In genomic region chr2:237122214-237122666, GRCh38 we compare ENCODE assay signal across 8 cellular contexts. TPM values are rescaled to one million over a fixed set of nuclear protein-coding genes. Genes with fewer than 3 reads are reported as not detected.
DNase-seq lines count a peak whose midpoint lies in the region; ATAC-seq and TF ChIP-seq lines count a peak whose summit lies in the region.

No MANE protein-coding gene starts in this region.

- POLR2A ChIA-PET in CD4-positive, alpha-beta T cell (lab: Charles Lee), result no interaction called here

- no peaks in the 10 kb centered on the region for H3K27me3 Mint-ChIP-seq in CD4-positive, alpha-beta T cell

- H3K9me3 ChIP-seq in CD4-positive, alpha-beta T cell (ENCODE audit: control insufficient read depth, low read length), result no peaks in the 10 kb centered on the region
- H3K9me3 ChIP-seq in ovary, result no peaks in the 10 kb centered on the region

- no peaks in the 10 kb centered on the region for H3K36me3 Mint-ChIP-seq in CD4-positive, alpha-beta T cell (ENCODE audit: low read depth)

- no peaks in the 10 kb centered on the region for H3K36me3 ChIP-seq in ovary

- 64 to 69% (median 68%) methylated on average over 8 of the region's 8 CpGs for WGBS in ovary, 3 donors

- ATAC-seq in CD4-positive, alpha-beta T cell (ENCODE audit: poor library complexity), result peak; percentile 52
- no peak for ATAC-seq in GM18505 (IDR thresholded peaks at IDR 0.05; ENCODE audit: unreplicated experiment)

- no peaks in the 10 kb centered on the region for H3K27me3 ChIP-seq in CD4-positive, alpha-beta T cell (ENCODE audit: control insufficient read depth, insufficient read depth, low read length)
- no peaks in the 10 kb centered on the region for H3K27me3 ChIP-seq in ovary

- H3K4me3 ChIP-seq in fibroblast of mammary gland (ENCODE audit: control insufficient read depth, low read depth, low read length) (no peak overlapping the region), ovary (no peak overlapping the region)

- DNase-seq in CD4-positive, alpha-beta T cell, result peak in 7 of 10 experiments; percentile 5 to 24 (median 11)
- DNase-seq in H4 (ENCODE audit: low spot score), result peak; percentile 89
- peak; percentile 66 for DNase-seq in NCI-H510A (lab: John Stamatoyannopoulos, UW)
- DNase-seq in activated CD8-positive, alpha-beta memory T cell treated with anti-CD3 and anti-CD28 coated beads, Interleukin-2, amount 50 U/mL, for 4 hours, result peak; percentile 24
- DNase-seq in fibroblast of mammary gland (ENCODE audit: low read depth), result peak; percentile 89
- DNase-seq in ovary, result peak; percentile 51 to 68 (median 61)
- no peak for DNase-seq in NCI-H2081 treated with DMSO at 0.1 percent for 48 hours (lab: John Stamatoyannopoulos, UW)

- no peak overlapping the region for H3K27ac ChIP-seq in CD4-positive, alpha-beta T cell (ENCODE audit: low read depth, low read length)
- H3K27ac ChIP-seq in ovary, result no peak overlapping the region

- H3K27ac Mint-ChIP-seq in CD4-positive, alpha-beta T cell, result no peak overlapping the region

- intact Hi-C loops in CD4-positive, alpha-beta T cell (cut with DNase I, micrococcal nuclease), result no loop called here
- intact Hi-C loops in ovary (cut with DNase I), result loop anchor here in 1 of 4 donors (10.0 kb wide), 1 partner anchor 453 kb away; no protein-coding TSS in a partner anchor

- H3K4me3 Mint-ChIP-seq in CD4-positive, alpha-beta T cell, result no peak overlapping the region

- H3K4me1 Mint-ChIP-seq in CD4-positive, alpha-beta T cell (ENCODE audit: low read depth), result no peaks in the 10 kb centered on the region

- H3K4me1 ChIP-seq in ovary (ENCODE audit: insufficient read depth), result no peaks in the 10 kb centered on the region

- no peak for TF ChIP-seq EP300 in ovary (IDR thresholded peaks at IDR 0.05)

- no peaks in the 10 kb centered on the region for H3K9me3 Mint-ChIP-seq in CD4-positive, alpha-beta T cell

- CTCF ChIA-PET in CD4-positive, alpha-beta T cell (lab: Charles Lee), result interaction anchor here (0.7 to 1.0 kb wide), 2 partner anchors 26 to 450 kb away, joined by 3 to 5 read pairs; no protein-coding TSS in a partner anchor

- TF ChIP-seq CTCF in CD4-positive, alpha-beta T cell (IDR thresholded peaks at IDR 0.05), result peak; percentile 42
- TF ChIP-seq CTCF in fibroblast of mammary gland (conservative IDR thresholded peaks at IDR 0.05; ENCODE audit: control insufficient read depth, insufficient read depth, low read depth, low read length) (peak; percentile 79), ovary (IDR thresholded peaks at IDR 0.05) (peak in 2 of 3 donors; percentile 49 to 50)

- TF ChIP-seq POLR2A in ovary (IDR thresholded peaks at IDR 0.05), result no peak
- no peak for TF ChIP-seq POLR2A in GM18505 (IDR thresholded peaks at IDR 0.05; ENCODE audit: borderline replicate concordance, extremely low read depth, insufficient read depth, insufficient read length)

RNA-seq across cellular contexts. Expression of gene COPS8, which starts 36.6 kb away (rescaled TPM):
- 10 to 100 TPM; 47.9 to 51.7 TPM for total RNA-seq in CD4-positive, alpha-beta T cell
- 184 and 217 TPM in 2 replicates for total RNA-seq in H4 (2014; rRNA removed; shearing (Covaris generic))
- total RNA-seq in ovary, result 10 to 100 TPM; 49.5 to 66.3 (median 56.6) TPM
- polyA plus RNA-seq in ovary, result 100 to 1,000 TPM in 1 of 2 donors, 10 to 100 TPM in 1; 43.9 to 116 TPM
